In the genomic region with DNA sequence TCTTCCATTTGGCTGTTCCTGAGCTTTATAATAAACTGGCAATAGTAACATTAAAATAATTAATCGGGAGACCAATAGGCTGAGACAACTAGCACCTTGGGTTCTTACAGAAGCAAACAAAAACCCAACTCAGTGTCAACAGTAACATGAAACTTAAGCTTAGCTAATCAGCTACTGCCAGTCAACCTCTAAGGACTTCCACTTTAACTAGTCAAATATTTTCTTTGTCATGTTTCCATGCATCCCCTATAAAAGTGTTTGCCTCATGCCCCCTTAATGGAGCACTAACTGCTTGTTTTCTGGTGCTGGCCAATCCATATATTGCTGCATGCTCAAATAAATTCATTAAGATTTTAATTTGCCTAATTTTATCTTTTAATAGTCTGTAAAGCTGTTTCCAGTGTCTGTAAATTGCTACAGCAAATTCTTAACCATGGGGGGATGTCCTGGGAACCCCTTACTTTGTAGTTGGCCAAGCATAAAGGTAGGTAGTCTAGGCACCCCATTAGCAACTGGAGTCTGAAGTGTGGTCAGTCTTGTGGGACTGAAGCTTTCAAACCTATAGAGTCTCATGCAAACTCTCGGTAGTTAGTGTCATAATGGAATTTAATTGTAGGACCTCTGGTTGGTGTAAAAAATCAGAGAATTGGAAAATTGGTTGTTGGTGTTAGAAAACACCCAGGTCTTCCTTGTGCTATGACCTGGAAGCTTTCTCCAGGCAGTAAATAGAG, we compare ENCODE assay signal across 9 cellular contexts. TPM values are rescaled to one million over a fixed set of nuclear protein-coding genes. Genes with fewer than 3 reads are reported as not detected.
A peak's percentile ranks its signal among the peaks of the same experiment; 100 is the strongest.
DNase-seq lines count a peak whose midpoint lies in the region; ATAC-seq, FAIRE-seq and TF ChIP-seq lines count a peak whose summit lies in the region.
"Not testable (repeated sequence)": the region's sequence is repeated elsewhere in the genome, so short reads cannot be mapped to it uniquely, and the experiment has no call there.
"Had no signal": no experiment of that assay in that cellular context is flagged by ENCODE, and none has a peak within 500 bp of the region (broad histone marks: within the 10 kb centered on the region; RNA-seq: fewer than 3 reads in every experiment).

No MANE protein-coding gene starts in this region.

- peaks cover 19% of the 10 kb centered on the region for H3K79me2 ChIP-seq in parathyroid adenoma

- peaks cover 49% of the 10 kb centered on the region for H3K4me1 Mint-ChIP-seq in activated T-helper 2 cell treated with anti-CD3 and anti-CD28 coated beads, Interferon-gamma antibody, Interleukin-2, Interleukin-4, amounts not matched to agents 10 μg/mL and 5 μg/mL and 100 μg/mL, durations not matched to agents 14 hours and 24 hours and 36 hours (ENCODE audit: low read depth)

- not testable (repeated sequence) for H3K9ac ChIP-seq in BLaER1 treated with 17β-estradiol and CSF1 and Interleukin-3, amounts not matched to agents 10 nM and 100 nM; parathyroid adenoma

- TF ChIP-seq CTCF in Panc1 (IDR thresholded peaks at IDR 0.05); parathyroid adenoma (IDR thresholded peaks at IDR 0.05): not testable (repeated sequence)

- H3K27me3 ChIP-seq in BLaER1 treated with 17β-estradiol and CSF1 and Interleukin-3, amounts not matched to agents 10 nM and 100 nM; Panc1 (ENCODE audit: control insufficient read depth, insufficient read depth, low read length); parathyroid adenoma (ENCODE audit: control insufficient read depth, insufficient read depth, low read length): not testable (repeated sequence)

- DNase-seq in GM19239 (ENCODE audit: insufficient read length, low spot score); Panc1 (ENCODE audit: low read depth, low spot score); activated T-helper 2 cell treated with anti-CD3 and anti-CD28 coated beads, Interferon-gamma antibody, Interleukin-2, Interleukin-4, amounts not matched to agents 10 μg/mL and 5 μg/mL and 100 μg/mL, durations not matched to agents 14 hours and 24 hours and 36 hours (ENCODE audit: low spot score); epithelial cell of prostate (ENCODE audit: low read depth, low spot score): not testable (repeated sequence)
- DNase-seq in NCI-H2029 (lab: John Stamatoyannopoulos, UW): peak; percentile 81
- peak; percentile 45 for DNase-seq in NCI-H69 (lab: John Stamatoyannopoulos, UW)

- not testable (repeated sequence) for H3K9me3 Mint-ChIP-seq in activated T-helper 2 cell treated with anti-CD3 and anti-CD28 coated beads, Interferon-gamma antibody, Interleukin-2, Interleukin-4, amounts not matched to agents 10 μg/mL and 5 μg/mL and 100 μg/mL, durations not matched to agents 14 hours and 24 hours and 36 hours

- CTCF ChIA-PET in Panc1 (lab: Charles Lee): not testable (repeated sequence)

- H2AFZ ChIP-seq in parathyroid adenoma: not testable (repeated sequence)

- H3K27ac ChIP-seq in BLaER1 treated with 17β-estradiol and CSF1 and Interleukin-3, amounts not matched to agents 10 nM and 100 nM: peak overlapping the region in 4 of 11 experiments; percentile 6 to 30 (median 12); a peak in 3 of 22 replicates
- H3K27ac ChIP-seq in Panc1 (ENCODE audit: low read length) (peak overlapping the region; percentile 51), epithelial cell of prostate (peak overlapping the region; percentile 62), parathyroid adenoma (peak overlapping the region; percentile 76)

- intact Hi-C loops in Panc1 (cut with micrococcal nuclease; ENCODE audit: unreplicated experiment); activated T-helper 2 cell treated with anti-CD3 and anti-CD28 coated beads, Interferon-gamma antibody, Interleukin-2, Interleukin-4, amounts not matched to agents 10 μg/mL and 5 μg/mL and 100 μg/mL, durations not matched to agents 14 hours and 24 hours and 36 hours (cut with micrococcal nuclease): not testable (repeated sequence)

- H3K36me3 ChIP-seq in BLaER1 treated with 17β-estradiol and CSF1 and Interleukin-3, amounts not matched to agents 10 nM and 100 nM: peaks cover 0 to 17% (median 4%) of the 10 kb centered on the region in 11 experiments; a peak in 8 of 22 replicates
- H3K36me3 ChIP-seq in Panc1 (ENCODE audit: control insufficient read depth, insufficient read depth, low read length); parathyroid adenoma (ENCODE audit: control insufficient read depth, insufficient read depth, low read length): not testable (repeated sequence)

- BruUV-seq in Panc1 (replicated peaks; lab: Mats Ljungman, UMichigan): not testable (repeated sequence)

- not testable (repeated sequence) for ATAC-seq in Panc1

- not testable (repeated sequence) for H3K4me3 Mint-ChIP-seq in activated T-helper 2 cell treated with anti-CD3 and anti-CD28 coated beads, Interferon-gamma antibody, Interleukin-2, Interleukin-4, amounts not matched to agents 10 μg/mL and 5 μg/mL and 100 μg/mL, durations not matched to agents 14 hours and 24 hours and 36 hours (ENCODE audit: low read depth)

- peak overlapping the region; percentile 47 for H3K27ac Mint-ChIP-seq in activated T-helper 2 cell treated with anti-CD3 and anti-CD28 coated beads, Interferon-gamma antibody, Interleukin-2, Interleukin-4, amounts not matched to agents 10 μg/mL and 5 μg/mL and 100 μg/mL, durations not matched to agents 14 hours and 24 hours and 36 hours

- peak; percentile 66 for FAIRE-seq in GM19239 (lab: Jason Lieb, UNC)

- H3K9me3 ChIP-seq in BLaER1 treated with 17β-estradiol and CSF1 and Interleukin-3, amounts not matched to agents 10 nM and 100 nM (replicated peaks in 1 of 11); Panc1 (ENCODE audit: control insufficient read depth, insufficient read depth, low read depth, low read length); parathyroid adenoma (ENCODE audit: control insufficient read depth, low read length): not testable (repeated sequence)

- not testable (repeated sequence) for H3K4me3 ChIP-seq in BLaER1 treated with 17β-estradiol and CSF1 and Interleukin-3, amounts not matched to agents 10 nM and 100 nM; Panc1 (ENCODE audit: low read depth in 2 of 2, low read length in 2 of 2); parathyroid adenoma (ENCODE audit: low read depth, low read length)

- H4K20me1 ChIP-seq in BLaER1 treated with 17β-estradiol and CSF1 and Interleukin-3, amounts not matched to agents 10 nM and 100 nM: peaks cover 0 to 37% (median 0%) of the 10 kb centered on the region in 11 experiments; a peak in 8 of 22 replicates

- not testable (repeated sequence) for H3K27me3 Mint-ChIP-seq in activated T-helper 2 cell treated with anti-CD3 and anti-CD28 coated beads, Interferon-gamma antibody, Interleukin-2, Interleukin-4, amounts not matched to agents 10 μg/mL and 5 μg/mL and 100 μg/mL, durations not matched to agents 14 hours and 24 hours and 36 hours (ENCODE audit: low read depth)

- in situ Hi-C loops in Panc1 (cut with HindIII; ENCODE audit: low pct_unique_long_range_greater_than_20kb, low sequenced_read_pairs): not testable (repeated sequence)

- POLR2A ChIA-PET in Panc1 (lab: Charles Lee): not testable (repeated sequence)

- peaks cover 20 to 74% (median 51%) of the 10 kb centered on the region in 10 experiments for H3K4me1 ChIP-seq in BLaER1 treated with 17β-estradiol and CSF1 and Interleukin-3, amounts not matched to agents 10 nM and 100 nM
- H3K4me1 ChIP-seq in Panc1 (ENCODE audit: control insufficient read depth, insufficient read depth, low read length) (peaks cover 39% of the 10 kb centered on the region), parathyroid adenoma (peaks cover 17% of the 10 kb centered on the region)

- H3K36me3 Mint-ChIP-seq in activated T-helper 2 cell treated with anti-CD3 and anti-CD28 coated beads, Interferon-gamma antibody, Interleukin-2, Interleukin-4, amounts not matched to agents 10 μg/mL and 5 μg/mL and 100 μg/mL, durations not matched to agents 14 hours and 24 hours and 36 hours (ENCODE audit: low read depth): peaks cover 24% of the 10 kb centered on the region

- H3K4me2 ChIP-seq in BLaER1 treated with 17β-estradiol and CSF1 and Interleukin-3, amounts not matched to agents 10 nM and 100 nM: peak overlapping the region in 7 of 11 experiments; percentile 7 to 66 (median 42); a peak in 11 of 22 replicates
- not testable (repeated sequence) for H3K4me2 ChIP-seq in parathyroid adenoma (ENCODE audit: low read length)

RNA-seq across cellular contexts. Expression of a gene that starts 40.3 kb away (rescaled TPM):
- total RNA-seq in Panc1 (2021; ENCODE audit: unreplicated experiment): 21.8 TPM
- polyA plus RNA-seq in Panc1 (2012; ENCODE audit: insufficient read length): 26.1 TPM
- 8.2 and 9.0 TPM in 2 replicates for total RNA-seq in activated T-helper 2 cell treated with anti-CD3 and anti-CD28 coated beads, Interferon-gamma antibody, Interleukin-2, Interleukin-4, amounts not matched to agents 10 μg/mL and 5 μg/mL and 100 μg/mL, durations not matched to agents 14 hours and 24 hours and 36 hours

RNA-seq across cellular contexts. Expression of a gene that starts 43.7 kb away (rescaled TPM):
- total RNA-seq in Panc1 (2021; ENCODE audit: unreplicated experiment): not detected
- 0.62 TPM for polyA plus RNA-seq in Panc1 (2012; ENCODE audit: insufficient read length)
- total RNA-seq in activated T-helper 2 cell treated with anti-CD3 and anti-CD28 coated beads, Interferon-gamma antibody, Interleukin-2, Interleukin-4, amounts not matched to agents 10 μg/mL and 5 μg/mL and 100 μg/mL, durations not matched to agents 14 hours and 24 hours and 36 hours: 0.14 and 0.30 TPM in 2 replicates
- total RNA-seq: H1 had no signal
- polyA plus RNA-seq: H1 had no signal
